Comparison of ENCODE assay signal across 13 cellular contexts in the genomic region with DNA sequence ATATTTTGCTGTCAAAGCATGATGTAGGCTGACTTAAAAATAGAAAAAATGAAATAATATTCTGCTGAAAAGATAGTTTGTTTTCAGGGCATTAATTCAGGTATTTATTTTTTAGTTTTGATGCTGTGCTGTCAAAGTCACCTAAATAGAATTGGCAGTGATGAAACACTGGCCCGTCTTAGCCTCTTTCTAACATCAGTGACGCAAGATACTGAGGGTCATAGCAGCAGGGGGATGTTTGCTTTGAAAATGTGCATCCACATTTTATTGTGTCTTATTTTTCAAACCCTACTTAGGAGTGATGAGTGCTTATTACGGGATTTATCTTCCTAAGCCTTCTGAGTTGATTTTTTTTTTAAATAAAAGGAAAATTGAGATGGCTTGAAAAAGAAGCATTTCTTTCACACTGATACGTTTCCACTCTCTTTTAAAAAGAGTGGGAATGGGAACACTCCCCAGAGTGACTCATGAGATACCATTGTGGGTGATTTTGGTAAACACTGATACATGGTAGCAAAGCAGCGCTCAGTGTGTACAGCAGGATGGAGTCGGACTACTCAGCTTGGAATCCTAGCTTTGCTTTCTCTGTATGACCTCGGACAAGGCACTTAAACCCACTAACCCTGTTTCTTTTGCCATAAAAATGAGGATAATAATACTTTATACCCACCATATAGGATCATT.
DNase-seq lines count a peak whose midpoint lies in the region; ATAC-seq and TF ChIP-seq lines count a peak whose summit lies in the region.
"Had no signal": no experiment of that assay in that cellular context is flagged by ENCODE, and none has a peak within 500 bp of the region (broad histone marks: within the 10 kb centered on the region; RNA-seq: fewer than 3 reads in every experiment).

No MANE protein-coding gene starts in this region.

- H3K27ac ChIP-seq in uterus (peak overlapping the region; percentile 81 to 86), foreskin keratinocyte (no peak overlapping the region)
- H3K27ac ChIP-seq: 22Rv1, HL-60 had no signal

- no peak overlapping the region for H3K4me3 Mint-ChIP-seq in chondrocyte (ENCODE audit: unreplicated experiment)
- H3K4me3 Mint-ChIP-seq: naive thymus-derived CD4-positive, alpha-beta T cell; type B pancreatic cell had no signal

- TF ChIP-seq CTCF in chondrocyte (IDR thresholded peaks at IDR 0.05): no peak
- no peak for TF ChIP-seq CTCF in uterus (IDR thresholded peaks at IDR 0.05)
- no peak for TF ChIP-seq CTCF in foreskin keratinocyte (conservative IDR thresholded peaks at IDR 0.05)

- peak overlapping the region; percentile 50 for H3K27ac Mint-ChIP-seq in chondrocyte (ENCODE audit: unreplicated experiment)
- H3K27ac Mint-ChIP-seq: naive thymus-derived CD4-positive, alpha-beta T cell; type B pancreatic cell had no signal

- no peak overlapping the region for H3K4me3 ChIP-seq in uterus
- H3K4me3 ChIP-seq: spleen had no signal

- peak; percentile 14 for DNase-seq in DMS 273 (lab: John Stamatoyannopoulos, UW; ENCODE audit: unreplicated experiment)
- no peak for DNase-seq in DMS 273 treated with DMSO at 0.1 percent for 48 hours (lab: John Stamatoyannopoulos, UW)
- DNase-seq in chondrocyte (ENCODE audit: low spot score): no peak
- peak; percentile 23 for DNase-seq in hepatic stellate cell (ENCODE audit: low spot score)
- peak in 1 of 2 donors; percentile 33 for DNase-seq in uterus
- no peak for DNase-seq in left lobe of liver (ENCODE audit: low spot score)
- DNase-seq in NK-92 treated with Interleukin-12 subunit alpha and Interleukin-12 subunit beta, amount 100 ng/mL, for 24 hours (lab: John Stamatoyannopoulos, UW): no peak
- DNase-seq in foreskin keratinocyte: no peak
- DNase-seq: naive thymus-derived CD4-positive, alpha-beta T cell; spleen had no signal

- TF ChIP-seq POLR2A in uterus (IDR thresholded peaks at IDR 0.05): no peak

- H3K9me3 ChIP-seq in uterus: no peaks in the 10 kb centered on the region
- H3K9me3 ChIP-seq: spleen had no signal

- ATAC-seq in left lobe of liver (no peak), foreskin keratinocyte (no peak)
- ATAC-seq: naive thymus-derived CD4-positive, alpha-beta T cell had no signal

- H3K4me1 Mint-ChIP-seq in chondrocyte (ENCODE audit: low read depth): peaks cover 40% of the 10 kb centered on the region

- H3K36me3 Mint-ChIP-seq in chondrocyte (ENCODE audit: low read depth): no peaks in the 10 kb centered on the region

- no peaks in the 10 kb centered on the region for H3K27me3 Mint-ChIP-seq in chondrocyte (ENCODE audit: low read depth)
- H3K27me3 Mint-ChIP-seq: naive thymus-derived CD4-positive, alpha-beta T cell; type B pancreatic cell had no signal

- intact Hi-C loops in uterus (cut with DNase I; ENCODE audit: low total_unique reads): no loop called here

- H3K27me3 ChIP-seq in uterus (no peaks in the 10 kb centered on the region), foreskin keratinocyte (no peaks in the 10 kb centered on the region)
- H3K27me3 ChIP-seq: spleen had no signal

- no peaks in the 10 kb centered on the region for H3K36me3 ChIP-seq in uterus
- H3K36me3 ChIP-seq: spleen had no signal

- no peaks in the 10 kb centered on the region for H3K4me1 ChIP-seq in uterus
- no peaks in the 10 kb centered on the region for H3K4me1 ChIP-seq in foreskin keratinocyte

- peaks cover 3% of the 10 kb centered on the region for H3K9me3 Mint-ChIP-seq in chondrocyte (ENCODE audit: low read depth)
- H3K9me3 Mint-ChIP-seq: naive thymus-derived CD4-positive, alpha-beta T cell had no signal

Comparison
In these comparisons a context has a peak if more than half of its experiments do, and no peak if none do; other contexts are left out.
1. DNase-seq: peak in DMS 273 (single experiment) and hepatic stellate cell (single experiment); none in DMS 273 treated with DMSO at 0.1 percent for 48 hours (single experiment), chondrocyte (single experiment), left lobe of liver (single experiment), NK-92 treated with Interleukin-12 subunit alpha and Interleukin-12 subunit beta, amount 100 ng/mL, for 24 hours (single experiment) and foreskin keratinocyte (0 of 2).